In genomic region chr12:53098982-53099651, GRCh38 we compare ENCODE assay signal across 1 cellular context.
TF ChIP-seq lines count a peak whose summit lies in the region.

No MANE protein-coding gene starts in this region.

TF ChIP-seq in K562, 482 proteins besides CTCF, POLR2A, EP300 and RAD21 (continued from another document and continues in another):
- TF ChIP-seq PREB (CRISPR knock-in tag; IDR thresholded peaks at IDR 0.05) (no peak), ID3 (CRISPR knock-in tag; IDR thresholded peaks at IDR 0.05) (no peak), ID3 (tag; IDR thresholded peaks at IDR 0.05) (no peak), CHD4 (IDR thresholded peaks at IDR 0.05; ENCODE audit: insufficient read depth, insufficient replicate concordance, low read depth, low read length, poor library complexity, severe bottlenecking) (no peak), CBX2 (IDR thresholded peaks at IDR 0.05; ENCODE audit: insufficient read depth, low read length, poor library complexity, severe bottlenecking) (no peak), CC2D1A (IDR thresholded peaks at IDR 0.05) (peak; percentile 81), KAT7 (CRISPR knock-in tag; IDR thresholded peaks at IDR 0.05; ENCODE audit: borderline replicate concordance) (no peak), ZNF212 (CRISPR knock-in tag; IDR thresholded peaks at IDR 0.05) (no peak), RFX1 (IDR thresholded peaks at IDR 0.05) (no peak), TBL1XR1 (IDR thresholded peaks at IDR 0.05; ENCODE audit: low read length in 2 of 2) (no peak), NFRKB (IDR thresholded peaks at IDR 0.05; ENCODE audit: low read depth) (no peak), CLOCK (CRISPR knock-in tag; IDR thresholded peaks at IDR 0.05; ENCODE audit: borderline replicate concordance) (no peak), BMI1 (IDR thresholded peaks at IDR 0.05; ENCODE audit: low read length) (no peak), ZBTB33 (CRISPR knock-in tag; IDR thresholded peaks at IDR 0.05) (no peak), ZBTB8A (IDR thresholded peaks at IDR 0.05; ENCODE audit: partially characterized antibody) (no peak), PCBP2 (IDR thresholded peaks at IDR 0.05; ENCODE audit: low read depth, low read length, poor library complexity, severe bottlenecking) (no peak), SETDB1 (IDR thresholded peaks at IDR 0.05; ENCODE audit: low read length) (no peak), NUFIP1 (IDR thresholded peaks at IDR 0.05; ENCODE audit: partially characterized antibody) (no peak), USF1 (CRISPR knock-in tag; IDR thresholded peaks at IDR 0.05) (no peak), ZNF778 (CRISPR knock-in tag; IDR thresholded peaks at IDR 0.05) (no peak), SNAPC5 (CRISPR knock-in tag; IDR thresholded peaks at IDR 0.05) (no peak), ARID3B (CRISPR knock-in tag; IDR thresholded peaks at IDR 0.05; ENCODE audit: borderline replicate concordance) (no peak), HMG20B (CRISPR knock-in tag; IDR thresholded peaks at IDR 0.05) (no peak), ZNF696 (CRISPR knock-in tag; conservative IDR thresholded peaks at IDR 0.05) (no peak), POLR2AphosphoS2 (IDR thresholded peaks at IDR 0.05; ENCODE audit: low read length) (no peak), IRF1 (CRISPR knock-in tag; IDR thresholded peaks at IDR 0.05; ENCODE audit: borderline replicate concordance) (no peak), RHOXF2B (CRISPR knock-in tag; conservative IDR thresholded peaks at IDR 0.05) (no peak), ADNP (tag; IDR thresholded peaks at IDR 0.05) (no peak), MTA3 (IDR thresholded peaks at IDR 0.05; ENCODE audit: borderline replicate concordance) (0 out of 2 replicates have a peak, but pooled peaks have one; percentile 42), ASH1L (IDR thresholded peaks at IDR 0.05; ENCODE audit: borderline replicate concordance, low read depth, partially characterized antibody) (no peak), CHAMP1 (IDR thresholded peaks at IDR 0.05) (no peak), ZNF644 (tag; IDR thresholded peaks at IDR 0.05; ENCODE audit: low read depth) (no peak), PTRF (tag; IDR thresholded peaks at IDR 0.05) (no peak), FIP1L1 (IDR thresholded peaks at IDR 0.05; ENCODE audit: low read depth, low read length, poor library complexity, severe bottlenecking) (no peak), NR3C1 (CRISPR knock-in tag; IDR thresholded peaks at IDR 0.05) (no peak), OTX1 (CRISPR knock-in tag; IDR thresholded peaks at IDR 0.05) (no peak), ZBTB7A (IDR thresholded peaks at IDR 0.05; ENCODE audit: borderline replicate concordance, control insufficient read depth, low read depth, low read length) (peak; percentile 96), HNRNPK (IDR thresholded peaks at IDR 0.05; ENCODE audit: low read depth, low read length, poor library complexity, severe bottlenecking) (no peak), ZKSCAN3 (CRISPR knock-in tag; IDR thresholded peaks at IDR 0.05) (no peak), HDGF (IDR thresholded peaks at IDR 0.05) (no peak), E4F1 (CRISPR knock-in tag; IDR thresholded peaks at IDR 0.05; ENCODE audit: borderline replicate concordance) (no peak), BCOR (IDR thresholded peaks at IDR 0.05) (no peak), SP2 (IDR thresholded peaks at IDR 0.05; ENCODE audit: extremely low read depth, low read depth, low read length, poor library complexity, severe bottlenecking) (no peak), ELF2 (CRISPR knock-in tag; IDR thresholded peaks at IDR 0.05) (no peak), BRF1 (IDR thresholded peaks at IDR 0.05; ENCODE audit: borderline replicate concordance, extremely low read depth, insufficient read length) (no peak), ZNF12 (CRISPR knock-in tag; IDR thresholded peaks at IDR 0.05) (no peak), TAF1 (IDR thresholded peaks at IDR 0.05; ENCODE audit: control insufficient read depth, extremely low read depth, insufficient read depth, low read length, severe bottlenecking) (peak; percentile 44), WHSC1 (IDR thresholded peaks at IDR 0.05; ENCODE audit: low read length) (no peak), DLX4 (CRISPR knock-in tag; IDR thresholded peaks at IDR 0.05) (no peak), YY1 (IDR thresholded peaks at IDR 0.05; ENCODE audit: borderline replicate concordance in 1 of 3, control insufficient read depth in 1 of 3, extremely low read depth in 1 of 3, insufficient read depth in 3 of 3, insufficient read length in 1 of 3, insufficient replicate concordance in 2 of 3, low read depth in 1 of 3, low read length in 2 of 3) (peak in 2 of 3 experiments; percentile 35 to 58), ERF (CRISPR knock-in tag; IDR thresholded peaks at IDR 0.05) (no peak), NEUROD1 (IDR thresholded peaks at IDR 0.05; ENCODE audit: borderline replicate concordance, low read depth, low read length, partially characterized antibody) (peak; percentile 44), RBM15 (IDR thresholded peaks at IDR 0.05; ENCODE audit: insufficient read depth, low read length) (no peak), ELK1 (CRISPR knock-in tag; IDR thresholded peaks at IDR 0.05) (no peak), KDM5B (IDR thresholded peaks at IDR 0.05; ENCODE audit: insufficient replicate concordance, low read depth, low read length) (no peak), ETV5 (CRISPR knock-in tag; IDR thresholded peaks at IDR 0.05; ENCODE audit: low read depth) (peak; percentile 93)
